In the genomic region with DNA sequence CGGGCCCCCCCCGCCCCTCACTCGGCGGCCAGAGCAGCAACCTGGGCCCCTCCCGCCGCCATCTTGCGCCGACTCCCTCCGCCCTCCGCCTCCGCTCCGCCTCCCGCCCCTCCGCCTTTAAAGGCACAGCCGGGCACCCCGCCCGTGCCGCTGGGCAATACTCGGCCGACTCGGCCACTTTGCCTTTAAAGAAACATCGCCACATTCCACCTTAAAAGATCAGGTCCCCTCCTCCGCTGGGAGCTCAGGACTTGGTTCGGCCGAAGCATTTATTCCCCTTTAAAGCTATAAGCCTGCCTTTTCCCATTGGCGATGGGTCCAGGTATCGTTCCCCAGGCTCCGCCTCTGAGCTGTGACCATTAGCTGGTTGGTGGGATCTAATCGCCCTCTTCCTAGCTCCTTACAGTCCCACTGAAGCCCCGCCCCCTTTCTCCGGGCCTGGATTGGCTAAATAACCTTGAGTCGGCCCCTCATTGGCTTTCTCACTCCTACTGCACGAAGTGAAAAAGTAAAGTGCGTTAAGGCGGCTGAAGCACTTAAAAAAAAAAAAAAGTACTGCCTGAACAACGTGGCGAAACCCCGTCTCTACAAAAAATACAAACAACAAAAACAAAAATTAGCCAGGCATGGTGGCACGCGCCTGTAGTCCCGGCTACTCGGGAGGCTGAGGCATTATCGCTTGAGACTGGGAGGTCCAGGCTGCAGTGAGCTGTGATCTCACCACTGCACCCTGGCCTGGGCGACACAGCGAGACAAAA, we compare ENCODE assay signal across 7 cellular contexts. TPM values are rescaled to one million over a fixed set of nuclear protein-coding genes. Genes with fewer than 3 reads are reported as not detected.
DNase-seq lines count a peak whose midpoint lies in the region; ATAC-seq, FAIRE-seq and TF ChIP-seq lines count a peak whose summit lies in the region.

Gene ZBTB22, minus strand, starts transcription at position 77 of the 758 bp plus-strand sequence. CDS start 828 bp downstream, outside the sequence.

- ATAC-seq in GM18508 (IDR thresholded peaks at IDR 0.05; ENCODE audit: insufficient read depth, unreplicated experiment) (peak; percentile 38), HG03045 (IDR thresholded peaks at IDR 0.05; ENCODE audit: unreplicated experiment) (peak; percentile 48), gastrocnemius medialis (peak; percentile 84 to 90)

- no peaks in the 10 kb centered on the region for H3K27me3 ChIP-seq in gastrocnemius medialis

- H3K27ac ChIP-seq in gastrocnemius medialis, result peak within 1 kb of the TSS; percentile 82 to 93 (median 90)

- H3K9me3 ChIP-seq in gastrocnemius medialis, result no peaks in the 10 kb centered on the region

- H3K36me3 Mint-ChIP-seq in brain, result peaks cover 39% of the 10 kb centered on the region

- peaks cover 0 to 30% of the 10 kb centered on the region in 2 donors for H3K36me3 ChIP-seq in gastrocnemius medialis

- peaks cover 36 to 66% of the 10 kb centered on the region in 2 donors for H3K4me1 ChIP-seq in gastrocnemius medialis

- in situ Hi-C loops in gastrocnemius medialis (cut with MboI; ENCODE audit: low sequenced_read_pairs in 4 of 4), result no loop called here

- H3K4me1 Mint-ChIP-seq in brain, result peaks cover 93% of the 10 kb centered on the region

- TF ChIP-seq CTCF in brain (conservative IDR thresholded peaks at IDR 0.05), result no peak
- peak in 1 of 5 experiments; percentile 24 for TF ChIP-seq CTCF in gastrocnemius medialis (IDR thresholded peaks at IDR 0.05 in 4 of 5, conservative IDR thresholded peaks at IDR 0.05 in 1 of 5)

- peak; percentile 79 for DNase-seq in NCI-H2107 treated with DMSO at 0.1 percent for 48 hours (lab: John Stamatoyannopoulos, UW; ENCODE audit: unreplicated experiment)
- DNase-seq in iPS DF 4.7 (ENCODE audit: extremely low read depth, low spot score), result peak; percentile 98
- peak; percentile 99 to 100 for DNase-seq in gastrocnemius medialis

- peak within 1 kb of the TSS; percentile 56 to 70 (median 64) for H3K4me3 ChIP-seq in gastrocnemius medialis

- intact Hi-C loops in gastrocnemius medialis (cut with DNase I; ENCODE audit: low total_unique reads), result loop anchor here (1.0 to 10.0 kb wide), 4 partner anchors 19 to 1143 kb away; partner anchors contain the start of genes AGPAT1, BRD2 and RNF5

- H3K9me3 Mint-ChIP-seq in brain, result peaks cover 0 to 7% (median 0%) of the 10 kb centered on the region in 5 experiments

- FAIRE-seq in TTC549 (lab: Jason Lieb, UNC), result peak; percentile 96

- H3K27me3 Mint-ChIP-seq in brain, result peaks cover 14% of the 10 kb centered on the region

- TF ChIP-seq POLR2A in gastrocnemius medialis (IDR thresholded peaks at IDR 0.05), result peak in 1 of 2 donors; percentile 56

- peak within 1 kb of the TSS; percentile 93 to 99 (median 99) for H3K4me3 Mint-ChIP-seq in brain

- peak within 1 kb of the TSS; percentile 96 to 100 (median 98) for H3K27ac Mint-ChIP-seq in brain

RNA-seq across cellular contexts. Expression of gene ZBTB22, which starts in this region (rescaled TPM):
- 29.4 TPM for polyA plus RNA-seq in brain (ENCODE audit: insufficient read depth, low read depth, low replicate concordance)
- total RNA-seq in gastrocnemius medialis, result 10 to 100 TPM in 3 of 4 donors, 1 to 10 TPM in 1; 9.0 to 19.3 (median 16.3) TPM

Comparison
In these comparisons a context has a peak if more than half of its experiments do, and no peak if none do; other contexts are left out.
1. Peak in every context shown above with its lines: DNase-seq, ATAC-seq, H3K4me3 ChIP-seq and H3K27ac ChIP-seq.